Comparison of ENCODE assay signal across 1 cellular context in the genomic region with DNA sequence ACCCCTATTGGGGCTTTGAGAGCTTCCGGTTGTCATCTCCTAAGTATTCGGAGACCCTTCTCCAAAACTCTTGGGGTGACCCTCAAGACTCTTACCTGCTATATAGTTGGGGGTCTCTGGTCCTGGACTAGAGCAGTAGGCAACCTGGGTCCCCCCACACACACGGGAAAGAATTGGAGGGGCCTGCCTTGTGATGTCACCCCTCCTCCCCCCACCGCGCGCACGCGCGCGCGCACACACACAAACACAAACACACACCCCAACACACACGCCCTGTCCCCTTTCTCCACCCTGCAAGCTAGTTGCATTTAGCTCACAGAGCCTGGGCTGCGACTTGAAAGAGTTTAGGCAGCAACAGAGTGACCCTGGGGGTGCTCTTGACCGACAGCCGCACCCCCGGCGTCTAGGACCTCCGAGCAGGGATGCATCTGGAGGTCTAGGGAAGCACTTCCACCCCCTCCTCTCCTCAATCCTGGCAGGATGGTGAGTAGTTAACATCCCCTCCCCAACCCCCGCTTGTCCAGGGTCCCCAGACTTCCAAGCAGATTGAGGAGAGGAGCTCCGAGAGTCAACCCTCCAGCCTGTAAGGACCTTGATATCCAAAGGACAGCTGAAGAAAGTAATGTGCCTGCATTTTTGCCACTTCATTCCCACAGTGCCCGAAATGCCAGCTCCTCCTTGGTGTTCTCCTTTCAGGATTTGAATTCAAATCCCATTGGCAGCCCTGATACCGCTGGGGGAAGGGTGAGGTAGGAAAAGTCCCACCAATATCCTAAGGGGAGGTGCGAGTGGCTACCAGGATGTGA.
TF ChIP-seq lines count a peak whose summit lies in the region.

No MANE protein-coding gene starts in this region.

TF ChIP-seq in K562, 482 proteins besides CTCF, POLR2A, EP300 and RAD21 (continued from another document and continues in another):
- TF ChIP-seq, protein P1, sequence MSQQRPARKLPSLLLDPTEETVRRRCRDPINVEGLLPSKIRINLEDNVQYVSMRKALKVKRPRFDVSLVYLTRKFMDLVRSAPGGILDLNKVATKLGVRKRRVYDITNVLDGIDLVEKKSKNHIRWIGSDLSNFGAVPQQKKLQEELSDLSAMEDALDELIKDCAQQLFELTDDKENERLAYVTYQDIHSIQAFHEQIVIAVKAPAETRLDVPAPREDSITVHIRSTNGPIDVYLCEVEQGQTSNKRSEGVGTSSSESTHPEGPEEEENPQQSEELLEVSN (IDR thresholded peaks at IDR 0.05; ENCODE audit: borderline replicate concordance in 1 of 2, extremely low read depth in 1 of 2, insufficient read depth in 1 of 2, insufficient read length in 1 of 2, low read depth in 1 of 2, low read length in 1 of 2, poor library complexity in 1 of 2, severe bottlenecking in 1 of 2): no peak
- TF ChIP-seq PML (IDR thresholded peaks at IDR 0.05; ENCODE audit: low read length): 0 out of 2 replicates have a peak, but pooled peaks have one; percentile 17
- TF ChIP-seq PHF20 (IDR thresholded peaks at IDR 0.05; ENCODE audit: partially characterized antibody): no peak
- no peak for TF ChIP-seq FOSL1 (tag; conservative IDR thresholded peaks at IDR 0.05)
- no peak for TF ChIP-seq SMAD4 (CRISPR knock-in tag; conservative IDR thresholded peaks at IDR 0.05)
- TF ChIP-seq PYGO2 (tag; IDR thresholded peaks at IDR 0.05): no peak
- TF ChIP-seq HDAC6 (IDR thresholded peaks at IDR 0.05; ENCODE audit: low read depth, low read length): no peak
- no peak for TF ChIP-seq SRSF7 (optimal IDR thresholded peaks at IDR 0.05; ENCODE audit: low read depth, low read length)
- TF ChIP-seq ZNF586 (CRISPR knock-in tag; conservative IDR thresholded peaks at IDR 0.05): no peak
- peak; percentile 69 for TF ChIP-seq ASH1L (IDR thresholded peaks at IDR 0.05; ENCODE audit: borderline replicate concordance, low read depth, partially characterized antibody)
- 0 out of 4 replicates have a peak, but pooled peaks of 1 of the 2 experiments have one; percentile 14 for TF ChIP-seq FOXA3 (CRISPR knock-in tag; conservative IDR thresholded peaks at IDR 0.05 in 1 of 2, IDR thresholded peaks at IDR 0.05 in 1 of 2)
- no peak for TF ChIP-seq PPARD (CRISPR knock-in tag; IDR thresholded peaks at IDR 0.05)
- peak; percentile 64 for TF ChIP-seq NR2C1 (IDR thresholded peaks at IDR 0.05)
- TF ChIP-seq NR2C1 (tag; IDR thresholded peaks at IDR 0.05): no peak
- no peak for TF ChIP-seq SRSF9 (IDR thresholded peaks at IDR 0.05; ENCODE audit: borderline replicate concordance, low read depth, low read length)
- TF ChIP-seq, protein P2, sequence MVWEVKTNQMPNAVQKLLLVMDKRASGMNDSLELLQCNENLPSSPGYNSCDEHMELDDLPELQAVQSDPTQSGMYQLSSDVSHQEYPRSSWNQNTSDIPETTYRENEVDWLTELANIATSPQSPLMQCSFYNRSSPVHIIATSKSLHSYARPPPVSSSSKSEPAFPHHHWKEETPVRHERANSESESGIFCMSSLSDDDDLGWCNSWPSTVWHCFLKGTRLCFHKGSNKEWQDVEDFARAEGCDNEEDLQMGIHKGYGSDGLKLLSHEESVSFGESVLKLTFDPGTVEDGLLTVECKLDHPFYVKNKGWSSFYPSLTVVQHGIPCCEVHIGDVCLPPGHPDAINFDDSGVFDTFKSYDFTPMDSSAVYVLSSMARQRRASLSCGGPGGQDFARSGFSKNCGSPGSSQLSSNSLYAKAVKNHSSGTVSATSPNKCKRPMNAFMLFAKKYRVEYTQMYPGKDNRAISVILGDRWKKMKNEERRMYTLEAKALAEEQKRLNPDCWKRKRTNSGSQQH (CRISPR knock-in tag; IDR thresholded peaks at IDR 0.05): 0 out of 2 replicates have a peak, but pooled peaks have one; percentile 51
- TF ChIP-seq ARID2 (IDR thresholded peaks at IDR 0.05): no peak
- no peak for TF ChIP-seq ILK (tag; IDR thresholded peaks at IDR 0.05; ENCODE audit: borderline replicate concordance, low read depth)
- TF ChIP-seq CHD2 (IDR thresholded peaks at IDR 0.05; ENCODE audit: low read depth, low read length): no peak
- no peak for TF ChIP-seq ZNF695 (CRISPR knock-in tag; IDR thresholded peaks at IDR 0.05)
- TF ChIP-seq RBM17 (IDR thresholded peaks at IDR 0.05; ENCODE audit: borderline replicate concordance, low read depth, low read length): no peak
- TF ChIP-seq SMARCC2 (IDR thresholded peaks at IDR 0.05; ENCODE audit: low read depth): no peak
- TF ChIP-seq, protein P3, sequence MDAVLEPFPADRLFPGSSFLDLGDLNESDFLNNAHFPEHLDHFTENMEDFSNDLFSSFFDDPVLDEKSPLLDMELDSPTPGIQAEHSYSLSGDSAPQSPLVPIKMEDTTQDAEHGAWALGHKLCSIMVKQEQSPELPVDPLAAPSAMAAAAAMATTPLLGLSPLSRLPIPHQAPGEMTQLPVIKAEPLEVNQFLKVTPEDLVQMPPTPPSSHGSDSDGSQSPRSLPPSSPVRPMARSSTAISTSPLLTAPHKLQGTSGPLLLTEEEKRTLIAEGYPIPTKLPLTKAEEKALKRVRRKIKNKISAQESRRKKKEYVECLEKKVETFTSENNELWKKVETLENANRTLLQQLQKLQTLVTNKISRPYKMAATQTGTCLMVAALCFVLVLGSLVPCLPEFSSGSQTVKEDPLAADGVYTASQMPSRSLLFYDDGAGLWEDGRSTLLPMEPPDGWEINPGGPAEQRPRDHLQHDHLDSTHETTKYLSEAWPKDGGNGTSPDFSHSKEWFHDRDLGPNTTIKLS (IDR thresholded peaks at IDR 0.05; ENCODE audit: borderline replicate concordance, low read depth): no peak
- peak in 1 of 2 experiments; percentile 98; a peak in 2 of 4 replicates for TF ChIP-seq NONO (IDR thresholded peaks at IDR 0.05; ENCODE audit: low read depth in 2 of 2, low read length in 1 of 2)
- TF ChIP-seq ATF7 (IDR thresholded peaks at IDR 0.05): peak; percentile 100
- no peak for TF ChIP-seq MCM2 (IDR thresholded peaks at IDR 0.05; ENCODE audit: low read depth)
- TF ChIP-seq, protein P4, sequence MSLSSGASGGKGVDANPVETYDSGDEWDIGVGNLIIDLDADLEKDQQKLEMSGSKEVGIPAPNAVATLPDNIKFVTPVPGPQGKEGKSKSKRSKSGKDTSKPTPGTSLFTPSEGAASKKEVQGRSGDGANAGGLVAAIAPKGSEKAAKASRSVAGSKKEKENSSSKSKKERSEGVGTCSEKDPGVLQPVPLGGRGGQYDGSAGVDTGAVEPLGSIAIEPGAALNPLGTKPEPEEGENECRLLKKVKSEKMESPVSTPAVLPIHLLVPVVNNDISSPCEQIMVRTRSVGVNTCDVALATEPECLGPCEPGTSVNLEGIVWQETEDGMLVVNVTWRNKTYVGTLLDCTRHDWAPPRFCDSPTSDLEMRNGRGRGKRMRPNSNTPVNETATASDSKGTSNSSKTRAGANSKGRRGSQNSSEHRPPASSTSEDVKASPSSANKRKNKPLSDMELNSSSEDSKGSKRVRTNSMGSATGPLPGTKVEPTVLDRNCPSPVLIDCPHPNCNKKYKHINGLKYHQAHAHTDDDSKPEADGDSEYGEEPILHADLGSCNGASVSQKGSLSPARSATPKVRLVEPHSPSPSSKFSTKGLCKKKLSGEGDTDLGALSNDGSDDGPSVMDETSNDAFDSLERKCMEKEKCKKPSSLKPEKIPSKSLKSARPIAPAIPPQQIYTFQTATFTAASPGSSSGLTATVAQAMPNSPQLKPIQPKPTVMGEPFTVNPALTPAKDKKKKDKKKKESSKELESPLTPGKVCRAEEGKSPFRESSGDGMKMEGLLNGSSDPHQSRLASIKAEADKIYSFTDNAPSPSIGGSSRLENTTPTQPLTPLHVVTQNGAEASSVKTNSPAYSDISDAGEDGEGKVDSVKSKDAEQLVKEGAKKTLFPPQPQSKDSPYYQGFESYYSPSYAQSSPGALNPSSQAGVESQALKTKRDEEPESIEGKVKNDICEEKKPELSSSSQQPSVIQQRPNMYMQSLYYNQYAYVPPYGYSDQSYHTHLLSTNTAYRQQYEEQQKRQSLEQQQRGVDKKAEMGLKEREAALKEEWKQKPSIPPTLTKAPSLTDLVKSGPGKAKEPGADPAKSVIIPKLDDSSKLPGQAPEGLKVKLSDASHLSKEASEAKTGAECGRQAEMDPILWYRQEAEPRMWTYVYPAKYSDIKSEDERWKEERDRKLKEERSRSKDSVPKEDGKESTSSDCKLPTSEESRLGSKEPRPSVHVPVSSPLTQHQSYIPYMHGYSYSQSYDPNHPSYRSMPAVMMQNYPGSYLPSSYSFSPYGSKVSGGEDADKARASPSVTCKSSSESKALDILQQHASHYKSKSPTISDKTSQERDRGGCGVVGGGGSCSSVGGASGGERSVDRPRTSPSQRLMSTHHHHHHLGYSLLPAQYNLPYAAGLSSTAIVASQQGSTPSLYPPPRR (CRISPR knock-in tag; IDR thresholded peaks at IDR 0.05; ENCODE audit: borderline replicate concordance): no peak
- no peak for TF ChIP-seq ZNF41 (CRISPR knock-in tag; conservative IDR thresholded peaks at IDR 0.05)
- 0 out of 2 replicates have a peak, but pooled peaks have one; percentile 29 for TF ChIP-seq FOXP1 (CRISPR knock-in tag; IDR thresholded peaks at IDR 0.05)
- peak; percentile 51; the same call in 1 of the 2 replicates for TF ChIP-seq ELF4 (CRISPR knock-in tag; IDR thresholded peaks at IDR 0.05)
- no peak for TF ChIP-seq ZBED1 (IDR thresholded peaks at IDR 0.05)
- no peak; a peak in 1 of 4 replicates for TF ChIP-seq SIX5 (IDR thresholded peaks at IDR 0.05; ENCODE audit: borderline replicate concordance in 1 of 2, insufficient read depth in 1 of 2, low read depth in 1 of 2, low read length in 2 of 2)
- TF ChIP-seq, protein P5, sequence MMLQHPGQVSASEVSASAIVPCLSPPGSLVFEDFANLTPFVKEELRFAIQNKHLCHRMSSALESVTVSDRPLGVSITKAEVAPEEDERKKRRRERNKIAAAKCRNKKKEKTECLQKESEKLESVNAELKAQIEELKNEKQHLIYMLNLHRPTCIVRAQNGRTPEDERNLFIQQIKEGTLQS (IDR thresholded peaks at IDR 0.05): peak; percentile 89
- TF ChIP-seq, protein P5 (CRISPR knock-in tag; conservative IDR thresholded peaks at IDR 0.05): no peak
- TF ChIP-seq KAT7 (CRISPR knock-in tag; IDR thresholded peaks at IDR 0.05; ENCODE audit: borderline replicate concordance): no peak
- TF ChIP-seq PRMT5 (CRISPR knock-in tag; IDR thresholded peaks at IDR 0.05): no peak
- no peak for TF ChIP-seq RFX5 (IDR thresholded peaks at IDR 0.05; ENCODE audit: low read depth, low read length)
- peak; percentile 94 to 95 for TF ChIP-seq NRF1 (conservative IDR thresholded peaks at IDR 0.05 in 1 of 2, IDR thresholded peaks at IDR 0.05 in 1 of 2)
- no peak for TF ChIP-seq POLR2AphosphoS5 (IDR thresholded peaks at IDR 0.05; ENCODE audit: control insufficient read depth, insufficient read depth, low read depth, low read length)
- peak in 1 of 2 experiments; percentile 68; a peak in 1 of 4 replicates for TF ChIP-seq TEAD1 (CRISPR knock-in tag; IDR thresholded peaks at IDR 0.05)
- TF ChIP-seq RBM34 (IDR thresholded peaks at IDR 0.05; ENCODE audit: borderline replicate concordance, insufficient read depth, low read length): no peak
- no peak for TF ChIP-seq MAFK (IDR thresholded peaks at IDR 0.05; ENCODE audit: low read length)
- TF ChIP-seq CXXC5 (CRISPR knock-in tag; IDR thresholded peaks at IDR 0.05): peak; percentile 49
- TF ChIP-seq ZC3H4 (CRISPR knock-in tag; IDR thresholded peaks at IDR 0.05; ENCODE audit: borderline replicate concordance): 0 out of 2 replicates have a peak, but pooled peaks have one; percentile 55
- TF ChIP-seq, protein P6, sequence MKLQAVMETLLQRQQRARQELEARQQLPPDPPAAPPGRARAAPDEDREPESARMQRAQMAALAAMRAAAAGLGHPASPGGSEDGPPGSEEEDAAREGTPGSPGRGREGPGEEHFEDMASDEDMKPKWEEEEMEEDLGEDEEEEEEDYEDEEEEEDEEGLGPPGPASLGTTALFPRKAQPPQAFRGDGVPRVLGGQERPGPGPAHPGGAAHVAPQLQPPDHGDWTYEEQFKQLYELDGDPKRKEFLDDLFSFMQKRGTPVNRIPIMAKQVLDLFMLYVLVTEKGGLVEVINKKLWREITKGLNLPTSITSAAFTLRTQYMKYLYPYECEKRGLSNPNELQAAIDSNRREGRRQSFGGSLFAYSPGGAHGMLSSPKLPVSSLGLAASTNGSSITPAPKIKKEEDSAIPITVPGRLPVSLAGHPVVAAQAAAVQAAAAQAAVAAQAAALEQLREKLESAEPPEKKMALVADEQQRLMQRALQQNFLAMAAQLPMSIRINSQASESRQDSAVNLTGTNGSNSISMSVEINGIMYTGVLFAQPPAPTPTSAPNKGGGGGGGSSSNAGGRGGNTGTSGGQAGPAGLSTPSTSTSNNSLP (IDR thresholded peaks at IDR 0.05; ENCODE audit: borderline replicate concordance, low read depth, low read length): no peak
- TF ChIP-seq RBM22 (IDR thresholded peaks at IDR 0.05; ENCODE audit: low read depth, low read length, poor library complexity, severe bottlenecking): no peak
- TF ChIP-seq, protein P7, sequence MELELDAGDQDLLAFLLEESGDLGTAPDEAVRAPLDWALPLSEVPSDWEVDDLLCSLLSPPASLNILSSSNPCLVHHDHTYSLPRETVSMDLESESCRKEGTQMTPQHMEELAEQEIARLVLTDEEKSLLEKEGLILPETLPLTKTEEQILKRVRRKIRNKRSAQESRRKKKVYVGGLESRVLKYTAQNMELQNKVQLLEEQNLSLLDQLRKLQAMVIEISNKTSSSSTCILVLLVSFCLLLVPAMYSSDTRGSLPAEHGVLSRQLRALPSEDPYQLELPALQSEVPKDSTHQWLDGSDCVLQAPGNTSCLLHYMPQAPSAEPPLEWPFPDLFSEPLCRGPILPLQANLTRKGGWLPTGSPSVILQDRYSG (tag; conservative IDR thresholded peaks at IDR 0.05; ENCODE audit: low read depth): no peak
- no peak for TF ChIP-seq NFIC (IDR thresholded peaks at IDR 0.05)
- TF ChIP-seq XRCC5 (IDR thresholded peaks at IDR 0.05; ENCODE audit: low read depth, low read length): no peak
- TF ChIP-seq, protein P8, sequence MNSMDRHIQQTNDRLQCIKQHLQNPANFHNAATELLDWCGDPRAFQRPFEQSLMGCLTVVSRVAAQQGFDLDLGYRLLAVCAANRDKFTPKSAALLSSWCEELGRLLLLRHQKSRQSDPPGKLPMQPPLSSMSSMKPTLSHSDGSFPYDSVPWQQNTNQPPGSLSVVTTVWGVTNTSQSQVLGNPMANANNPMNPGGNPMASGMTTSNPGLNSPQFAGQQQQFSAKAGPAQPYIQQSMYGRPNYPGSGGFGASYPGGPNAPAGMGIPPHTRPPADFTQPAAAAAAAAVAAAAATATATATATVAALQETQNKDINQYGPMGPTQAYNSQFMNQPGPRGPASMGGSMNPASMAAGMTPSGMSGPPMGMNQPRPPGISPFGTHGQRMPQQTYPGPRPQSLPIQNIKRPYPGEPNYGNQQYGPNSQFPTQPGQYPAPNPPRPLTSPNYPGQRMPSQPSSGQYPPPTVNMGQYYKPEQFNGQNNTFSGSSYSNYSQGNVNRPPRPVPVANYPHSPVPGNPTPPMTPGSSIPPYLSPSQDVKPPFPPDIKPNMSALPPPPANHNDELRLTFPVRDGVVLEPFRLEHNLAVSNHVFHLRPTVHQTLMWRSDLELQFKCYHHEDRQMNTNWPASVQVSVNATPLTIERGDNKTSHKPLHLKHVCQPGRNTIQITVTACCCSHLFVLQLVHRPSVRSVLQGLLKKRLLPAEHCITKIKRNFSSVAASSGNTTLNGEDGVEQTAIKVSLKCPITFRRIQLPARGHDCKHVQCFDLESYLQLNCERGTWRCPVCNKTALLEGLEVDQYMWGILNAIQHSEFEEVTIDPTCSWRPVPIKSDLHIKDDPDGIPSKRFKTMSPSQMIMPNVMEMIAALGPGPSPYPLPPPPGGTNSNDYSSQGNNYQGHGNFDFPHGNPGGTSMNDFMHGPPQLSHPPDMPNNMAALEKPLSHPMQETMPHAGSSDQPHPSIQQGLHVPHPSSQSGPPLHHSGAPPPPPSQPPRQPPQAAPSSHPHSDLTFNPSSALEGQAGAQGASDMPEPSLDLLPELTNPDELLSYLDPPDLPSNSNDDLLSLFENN (IDR thresholded peaks at IDR 0.05; ENCODE audit: low read depth in 2 of 2, low read length in 2 of 2): no peak
